In genomic region chr6:38504996-38505395, GRCh38 we compare ENCODE assay signal across 35 cellular contexts.
"Had no signal": no experiment of that assay in that cellular context is flagged by ENCODE, and none has a peak within 500 bp of the region (broad histone marks: within the 10 kb centered on the region; RNA-seq: fewer than 3 reads in every experiment).

No MANE protein-coding gene starts in this region.

- DNase-seq: activated B cell treated with CpG ODN at 0.5 μM for 24 hours; activated CD4-positive, alpha-beta memory T cell treated with anti-CD3 and anti-CD28 coated beads for 36 hours; activated CD4-positive, alpha-beta T cell treated with anti-CD3 and anti-CD28 coated beads for 4 hours; activated CD4-positive, alpha-beta T cell treated with anti-CD3 and anti-CD28 coated beads, Interleukin-2, amount 50 U/mL, for 1 hour; activated CD4-positive, CD25-positive, alpha-beta regulatory T cell treated with anti-CD3 and anti-CD28 coated beads, Interleukin-2, amount 50 U/mL, for 72 hours; activated CD8-positive, alpha-beta memory T cell treated with anti-CD3 and anti-CD28 coated beads, Interleukin-2, amount 50 U/mL, for 4 hours; activated gamma-delta T cell treated with Interleukin-2 at 50 U/mL for 16 hours; activated naive CD4-positive, alpha-beta T cell treated with anti-CD3 and anti-CD28 coated beads for 36 hours; activated naive CD8-positive, alpha-beta T cell treated with anti-CD3 and anti-CD28 coated beads, Interleukin-2, amount 50 U/mL, for 24 hours; activated T-cell treated with anti-CD3 and anti-CD28 coated beads for 4 hours; activated T-cell treated with anti-CD3 and anti-CD28 coated beads, Interleukin-2, amount 50 U/mL, for 4 hours; anterior cingulate cortex; central memory CD4-positive, alpha-beta T cell; Karpas-422; KBM-7; MG63; NCI-H1048; NCI-H1105 treated with DMSO at 0.1 percent for 48 hours; NCI-H1436; NCI-H1694; NCI-H1930; NCI-H2081 treated with DMSO at 0.1 percent for 48 hours; NCI-H510A; NCI-H526; NCI-H748 treated with DMSO at 0.1 percent for 48 hours; NK-92 treated with Interleukin-12 subunit alpha and Interleukin-12 subunit beta, amount 100 ng/mL, for 24 hours; PC-9; Right ventricle myocardium superior; SW 1271; T-helper 1 cell; T-helper 2 cell; T-helper 9 cell had no signal

- H3K4me3 ChIP-seq: MG63, PC-9 had no signal

- H3K36me3 ChIP-seq: MG63 had no signal

- H3K27me3 ChIP-seq: MG63 had no signal

- H3K27ac ChIP-seq: PC-9, RWPE1, VCaP had no signal

- H2AFZ ChIP-seq: PC-9 had no signal

- H3K4me2 ChIP-seq: PC-9 had no signal

- H3K9me3 ChIP-seq: MG63 had no signal

- ATAC-seq: activated naive CD4-positive, alpha-beta T cell treated with anti-CD3 and anti-CD28 coated beads, Interleukin-2, amount 50 U/mL, for 72 hours; activated naive CD8-positive, alpha-beta T cell treated with anti-CD3 and anti-CD28 coated beads, Interleukin-2, amount 50 U/mL, for 24 hours; activated T-cell treated with anti-CD3 and anti-CD28 coated beads, Interleukin-2, amount 50 U/mL, for 4 hours had no signal
